In the genomic region with DNA sequence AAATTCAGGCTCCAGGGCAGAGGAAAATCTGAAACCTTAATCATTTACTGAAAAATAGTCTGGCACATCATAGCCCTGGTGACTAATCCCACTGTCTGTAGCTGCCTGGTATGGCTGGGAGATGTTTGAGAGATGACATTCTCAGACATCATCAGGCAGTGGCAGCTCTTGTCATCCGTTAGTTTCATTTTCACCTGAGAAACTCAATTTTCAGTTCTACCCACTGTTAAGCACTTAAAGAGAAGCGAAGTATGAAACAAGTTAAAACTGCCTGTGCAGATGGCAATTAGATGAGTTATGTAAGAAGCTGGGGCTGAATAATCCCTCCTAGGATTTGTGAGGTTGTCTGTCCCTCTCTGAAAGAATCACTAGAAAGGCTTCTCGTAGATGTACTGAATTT, we compare ENCODE assay signal across 8 cellular contexts.
DNase-seq lines count a peak whose midpoint lies in the region; ATAC-seq and TF ChIP-seq lines count a peak whose summit lies in the region.

No MANE protein-coding gene starts in this region.

- H3K27me3 Mint-ChIP-seq in activated naive CD8-positive, alpha-beta T cell treated with anti-CD3 and anti-CD28 coated beads for 36 hours = peaks cover 28% of the 10 kb centered on the region

- peak; percentile 7 for DNase-seq in stimulated activated CD4-positive, alpha-beta T cell treated with anti-CD3 and anti-CD28 coated beads, Interleukin-4, amount 100 ng/mL, for 24 hours
- DNase-seq in stimulated activated CD4-positive, alpha-beta T cell treated with anti-CD3 and anti-CD28 coated beads, Interleukin-12 subunit alpha, Interleukin-12 subunit beta, amount 100 ng/mL, for 4 hours = no peak
- DNase-seq in RWPE2 (ENCODE audit: low spot score) (no peak), NCI-H774 (lab: John Stamatoyannopoulos, UW) (no peak), amygdala (lab: John Stamatoyannopoulos, UW) (no peak), NCI-H2081 (lab: John Stamatoyannopoulos, UW) (no peak)
- DNase-seq in activated naive CD8-positive, alpha-beta T cell treated with anti-CD3 and anti-CD28 coated beads for 36 hours = no peak

- no peaks in the 10 kb centered on the region for H3K9me3 ChIP-seq in RWPE2 (ENCODE audit: severe bottlenecking)

- H3K27me3 ChIP-seq in RWPE2 (ENCODE audit: insufficient read depth, poor library complexity, severe bottlenecking) = no peaks in the 10 kb centered on the region

- H3K4me3 Mint-ChIP-seq in activated naive CD8-positive, alpha-beta T cell treated with anti-CD3 and anti-CD28 coated beads for 36 hours = no peak overlapping the region

- H3K9me3 Mint-ChIP-seq in activated naive CD8-positive, alpha-beta T cell treated with anti-CD3 and anti-CD28 coated beads for 36 hours = no peaks in the 10 kb centered on the region

- no peak overlapping the region for H3K27ac ChIP-seq in RWPE2 (ENCODE audit: poor library complexity, severe bottlenecking)

- no peaks in the 10 kb centered on the region for H3K4me1 ChIP-seq in RWPE2 (ENCODE audit: insufficient read depth, poor library complexity, severe bottlenecking)

- ATAC-seq in HG02938 (IDR thresholded peaks at IDR 0.05; ENCODE audit: unreplicated experiment) (peak; percentile 94), RWPE2 (ENCODE audit: low read depth) (peak; percentile 96)

- TF ChIP-seq CTCF in RWPE2 (IDR thresholded peaks at IDR 0.05; ENCODE audit: poor library complexity, severe bottlenecking) = no peak

- no peaks in the 10 kb centered on the region for H3K36me3 ChIP-seq in RWPE2 (ENCODE audit: low read depth)

- no peak overlapping the region for H3K27ac Mint-ChIP-seq in activated naive CD8-positive, alpha-beta T cell treated with anti-CD3 and anti-CD28 coated beads for 36 hours

- H3K36me3 Mint-ChIP-seq in activated naive CD8-positive, alpha-beta T cell treated with anti-CD3 and anti-CD28 coated beads for 36 hours = no peaks in the 10 kb centered on the region

- H3K4me3 ChIP-seq in RWPE2 (ENCODE audit: severe bottlenecking) = no peak overlapping the region

- H3K4me1 Mint-ChIP-seq in activated naive CD8-positive, alpha-beta T cell treated with anti-CD3 and anti-CD28 coated beads for 36 hours = no peaks in the 10 kb centered on the region
